Comparison of ENCODE assay signal across 8 cellular contexts in the genomic region with DNA sequence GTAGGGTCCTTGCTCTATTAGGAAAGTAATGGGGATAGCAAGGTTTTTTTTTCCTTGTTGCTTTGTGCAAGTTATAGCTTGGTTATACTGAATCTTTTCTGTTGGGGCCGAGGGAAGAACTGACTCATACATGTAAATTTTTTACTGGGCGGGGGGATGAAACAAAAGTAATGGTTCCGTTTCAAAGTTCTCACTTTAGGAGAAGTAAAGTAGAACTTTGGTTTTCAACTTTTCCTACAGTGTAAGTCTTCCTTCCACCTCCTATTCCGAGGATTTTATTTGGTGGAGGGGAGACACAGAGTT. TPM values are rescaled to one million over a fixed set of nuclear protein-coding genes. Genes with fewer than 3 reads are reported as not detected.
DNase-seq lines count a peak whose midpoint lies in the region; ATAC-seq and TF ChIP-seq lines count a peak whose summit lies in the region.

No MANE protein-coding gene starts in this region.

- ATAC-seq in HG02981 (IDR thresholded peaks at IDR 0.05; ENCODE audit: unreplicated experiment), result peak; percentile 30
- ATAC-seq in HG02798 (IDR thresholded peaks at IDR 0.05; ENCODE audit: poor library complexity, unreplicated experiment), result no peak

- H3K9ac ChIP-seq in parathyroid adenoma, result peak overlapping the region; percentile 10

- no peaks in the 10 kb centered on the region for H3K27me3 ChIP-seq in GM06990 (replicated peaks; ENCODE audit: control insufficient read depth, insufficient read depth, low read length)
- no peaks in the 10 kb centered on the region for H3K27me3 ChIP-seq in WERI-Rb-1 (ENCODE audit: insufficient read depth, low read depth, severe bottlenecking)
- no peaks in the 10 kb centered on the region for H3K27me3 ChIP-seq in parathyroid adenoma (ENCODE audit: control insufficient read depth, insufficient read depth, low read length)

- H3K9me3 ChIP-seq in WERI-Rb-1 (ENCODE audit: severe bottlenecking), result no peaks in the 10 kb centered on the region
- H3K9me3 ChIP-seq in parathyroid adenoma (ENCODE audit: control insufficient read depth, low read length), result no peaks in the 10 kb centered on the region

- H3K4me1 ChIP-seq in parathyroid adenoma, result no peaks in the 10 kb centered on the region

- peak; percentile 32 for DNase-seq in GM06990 (ENCODE audit: extremely low read depth, insufficient read length)
- DNase-seq in WERI-Rb-1, result no peak
- DNase-seq in epithelial cell of proximal tubule (ENCODE audit: low read depth), result no peak
- DNase-seq in NCI-H128 (lab: John Stamatoyannopoulos, UW; ENCODE audit: unreplicated experiment), result no peak
- DNase-seq in islet precursor cell, result no peak

- peaks cover 33% of the 10 kb centered on the region for H3K79me2 ChIP-seq in parathyroid adenoma

- H3K36me3 ChIP-seq in GM06990 (ENCODE audit: control insufficient read depth, insufficient read depth, low read length) (no peaks in the 10 kb centered on the region; the same call in 1 of the 2 replicates), WERI-Rb-1 (peaks cover 3% of the 10 kb centered on the region; the same call in 1 of the 2 replicates), parathyroid adenoma (ENCODE audit: control insufficient read depth, insufficient read depth, low read length) (no peaks in the 10 kb centered on the region)

- no peak overlapping the region for H3K27ac ChIP-seq in WERI-Rb-1
- peak overlapping the region; percentile 91 for H3K27ac ChIP-seq in parathyroid adenoma

- H3K4me2 ChIP-seq in parathyroid adenoma (ENCODE audit: low read length), result peak overlapping the region; percentile 100

- H2AFZ ChIP-seq in parathyroid adenoma, result peak overlapping the region; percentile 96

- TF ChIP-seq CTCF in GM06990 (IDR thresholded peaks at IDR 0.05; ENCODE audit: insufficient read depth, low read length, poor library complexity, severe bottlenecking) (no peak), WERI-Rb-1 (IDR thresholded peaks at IDR 0.05; ENCODE audit: low read depth, low read length) (no peak), epithelial cell of proximal tubule (conservative IDR thresholded peaks at IDR 0.05; ENCODE audit: low read depth, low read length) (no peak), parathyroid adenoma (IDR thresholded peaks at IDR 0.05) (no peak)

- H3K4me3 ChIP-seq in GM06990 (replicated peaks; ENCODE audit: low read depth, low read length) (peak overlapping the region; percentile 100), WERI-Rb-1 (ENCODE audit: low read depth, low read length) (peak overlapping the region; percentile 99), epithelial cell of proximal tubule (ENCODE audit: low read depth, low read length) (peak overlapping the region; percentile 95), parathyroid adenoma (ENCODE audit: low read depth, low read length) (peak overlapping the region; percentile 97)

RNA-seq across cellular contexts. Expression of a gene that starts 1.1 kb away (rescaled TPM):
- 12.1 and 14.1 TPM in 2 replicates for total RNA-seq in epithelial cell of proximal tubule
